Comparison of ENCODE assay signal across 21 cellular contexts in the genomic region with DNA sequence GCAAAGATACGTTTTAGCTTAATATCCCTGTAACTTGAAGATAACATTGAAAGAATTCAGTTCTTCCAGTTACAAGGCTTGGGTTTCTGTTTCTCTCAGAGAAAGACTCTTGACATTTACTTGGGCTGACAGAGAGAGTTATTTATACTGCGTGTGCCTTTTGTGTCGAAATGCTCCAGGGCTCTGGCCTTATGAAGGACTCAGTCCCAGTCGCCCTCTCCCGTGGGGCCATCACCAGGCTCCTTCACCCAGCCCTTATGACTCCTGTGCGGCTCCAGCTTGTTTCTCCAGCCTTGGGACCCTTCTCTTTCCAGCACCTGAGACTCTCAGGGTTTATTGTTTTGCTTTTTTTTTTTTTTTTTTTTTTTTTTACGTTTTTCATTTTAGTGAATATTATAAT.
"Had no signal": no experiment of that assay in that cellular context is flagged by ENCODE, and none has a peak within 500 bp of the region (broad histone marks: within the 10 kb centered on the region; RNA-seq: fewer than 3 reads in every experiment).

No MANE protein-coding gene starts in this region.

- H3K4me3 ChIP-seq: dorsolateral prefrontal cortex, sigmoid colon, suprapubic skin, tibial nerve had no signal

- H3K4me3 Mint-ChIP-seq: activated CD4-positive, alpha-beta memory T cell treated with anti-CD3 and anti-CD28 coated beads for 36 hours; activated CD4-positive, alpha-beta T cell treated with anti-CD3 and anti-CD28 coated beads, Interleukin-2, amount 10 ng/mL, durations not matched to agents 24 days and 14 days; activated naive CD4-positive, alpha-beta T cell treated with anti-CD3 and anti-CD28 coated beads, Interleukin-2, amount 10 ng/mL, durations not matched to agents 7 days and 5 days; activated naive CD8-positive, alpha-beta T cell treated with anti-CD3 and anti-CD28 coated beads, Interleukin-2, amount 10 ng/mL, durations not matched to agents 7 days and 5 days; nephron had no signal

- H3K27me3 ChIP-seq: dorsolateral prefrontal cortex, sigmoid colon, suprapubic skin, tibial nerve had no signal

- DNase-seq: activated CD4-positive, alpha-beta memory T cell treated with anti-CD3 and anti-CD28 coated beads for 36 hours; activated CD4-positive, alpha-beta T cell treated with anti-CD3 and anti-CD28 coated beads, Interleukin-2, amount 10 ng/mL, durations not matched to agents 24 days and 14 days; activated CD4-positive, CD25-positive, alpha-beta regulatory T cell treated with anti-CD3 and anti-CD28 coated beads, Interleukin-2, amount 50 U/mL, for 72 hours; activated CD8-positive, alpha-beta memory T cell treated with anti-CD3 and anti-CD28 coated beads, Interleukin-2, amount 50 U/mL, for 4 hours; activated gamma-delta T cell; activated naive CD4-positive, alpha-beta T cell treated with anti-CD3 and anti-CD28 coated beads, Interleukin-2, amount 10 ng/mL, durations not matched to agents 7 days and 5 days; activated naive CD8-positive, alpha-beta T cell treated with anti-CD3 and anti-CD28 coated beads, Interleukin-2, amount 10 ng/mL, durations not matched to agents 7 days and 5 days; activated T-cell treated with anti-CD3 and anti-CD28 coated beads, Interleukin-2, amount 50 U/mL, for 1 hour; amygdala; dorsolateral prefrontal cortex; effector memory CD4-positive, alpha-beta T cell; head of caudate nucleus; mammary epithelial cell; sigmoid colon; stimulated activated CD4-positive, alpha-beta T cell treated with anti-CD3 and anti-CD28 coated beads, Interleukin-15, amount 100 ng/mL, for 24 hours; stimulated activated CD4-positive, alpha-beta T cell treated with anti-CD3 and anti-CD28 coated beads, Interleukin-2, amount 100 ng/mL, for 24 hours; stimulated activated naive CD4-positive, alpha-beta T cell; T-helper 2 cell had no signal

- H3K36me3 ChIP-seq: sigmoid colon, suprapubic skin, tibial nerve had no signal

- H3K9me3 Mint-ChIP-seq: activated CD4-positive, alpha-beta memory T cell treated with anti-CD3 and anti-CD28 coated beads for 36 hours; activated CD4-positive, alpha-beta T cell treated with anti-CD3 and anti-CD28 coated beads, Interleukin-2, amount 10 ng/mL, durations not matched to agents 24 days and 14 days; nephron had no signal

- H3K36me3 Mint-ChIP-seq: activated CD4-positive, alpha-beta memory T cell treated with anti-CD3 and anti-CD28 coated beads for 36 hours; activated naive CD4-positive, alpha-beta T cell treated with anti-CD3 and anti-CD28 coated beads, Interleukin-2, amount 10 ng/mL, durations not matched to agents 7 days and 5 days; activated naive CD8-positive, alpha-beta T cell treated with anti-CD3 and anti-CD28 coated beads, Interleukin-2, amount 10 ng/mL, durations not matched to agents 7 days and 5 days had no signal

- H3K9me3 ChIP-seq: sigmoid colon, suprapubic skin, tibial nerve had no signal

- H3K27ac Mint-ChIP-seq: activated CD4-positive, alpha-beta memory T cell treated with anti-CD3 and anti-CD28 coated beads for 36 hours; activated CD4-positive, alpha-beta T cell treated with anti-CD3 and anti-CD28 coated beads, Interleukin-2, amount 10 ng/mL, durations not matched to agents 24 days and 14 days; activated naive CD4-positive, alpha-beta T cell treated with anti-CD3 and anti-CD28 coated beads, Interleukin-2, amount 10 ng/mL, durations not matched to agents 7 days and 5 days; activated naive CD8-positive, alpha-beta T cell treated with anti-CD3 and anti-CD28 coated beads, Interleukin-2, amount 10 ng/mL, durations not matched to agents 7 days and 5 days; nephron had no signal

- H3K4me1 ChIP-seq: sigmoid colon, suprapubic skin, tibial nerve had no signal

- H3K27me3 Mint-ChIP-seq: activated CD4-positive, alpha-beta memory T cell treated with anti-CD3 and anti-CD28 coated beads for 36 hours; activated CD4-positive, alpha-beta T cell treated with anti-CD3 and anti-CD28 coated beads, Interleukin-2, amount 10 ng/mL, durations not matched to agents 24 days and 14 days; activated naive CD4-positive, alpha-beta T cell treated with anti-CD3 and anti-CD28 coated beads, Interleukin-2, amount 10 ng/mL, durations not matched to agents 7 days and 5 days; activated naive CD8-positive, alpha-beta T cell treated with anti-CD3 and anti-CD28 coated beads, Interleukin-2, amount 10 ng/mL, durations not matched to agents 7 days and 5 days had no signal

- H3K4me1 Mint-ChIP-seq: activated naive CD4-positive, alpha-beta T cell treated with anti-CD3 and anti-CD28 coated beads, Interleukin-2, amount 10 ng/mL, durations not matched to agents 7 days and 5 days; activated naive CD8-positive, alpha-beta T cell treated with anti-CD3 and anti-CD28 coated beads, Interleukin-2, amount 10 ng/mL, durations not matched to agents 7 days and 5 days; nephron had no signal

- H3K27ac ChIP-seq: dorsolateral prefrontal cortex, sigmoid colon, suprapubic skin, tibial nerve had no signal
